10 cellular contexts compared by ENCODE assay signal in the genomic region with DNA sequence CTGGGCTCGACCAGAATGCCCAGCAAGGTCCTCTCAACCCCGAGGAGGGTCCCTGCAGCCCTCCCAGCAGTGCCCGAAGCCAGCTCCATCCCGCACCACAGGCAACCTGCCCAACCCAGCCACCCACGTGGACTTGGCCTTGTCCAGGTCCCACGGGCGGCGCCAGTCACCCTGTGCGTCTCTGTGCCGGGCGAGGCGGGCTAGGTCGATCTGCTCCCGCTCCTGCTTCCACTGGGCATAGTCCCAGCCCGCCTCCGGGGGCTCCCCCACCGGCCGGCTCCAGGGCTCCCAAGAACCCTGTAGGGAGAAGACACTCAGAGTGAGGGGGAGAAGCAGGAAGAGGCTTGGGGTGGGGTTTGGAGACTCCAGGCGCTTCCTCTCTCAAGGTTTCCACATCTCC. TPM values are rescaled to one million over a fixed set of nuclear protein-coding genes. Genes with fewer than 3 reads are reported as not detected.
A peak's percentile ranks its signal among the peaks of the same experiment; 100 is the strongest.
DNase-seq lines count a peak whose midpoint lies in the region; ATAC-seq and TF ChIP-seq lines count a peak whose summit lies in the region.
"Had no signal": no experiment of that assay in that cellular context is flagged by ENCODE, and none has a peak within 500 bp of the region (broad histone marks: within the 10 kb centered on the region; RNA-seq: fewer than 3 reads in every experiment).

No MANE protein-coding gene starts in this region.

- no peak overlapping the region for H3K27ac Mint-ChIP-seq in endothelial cell (ENCODE audit: unreplicated experiment)
- H3K27ac Mint-ChIP-seq: activated T-helper 17 cell treated with anti-CD3 and anti-CD28 coated beads, Interleukin-2, amount 50 U/mL, for 72 hours had no signal

- CTCF ChIA-PET in A673 (lab: Charles Lee) = interaction anchor here (1.1 to 4.0 kb wide), 3 partner anchors 9 to 59 kb away, joined by 3 to 25 read pairs (median 14); partner anchors contain the start of gene INAFM2

- POLR2A ChIA-PET in A673 (lab: Charles Lee; ENCODE audit: low non-redundant PET) = no interaction called here

- peaks cover 10% of the 10 kb centered on the region for H3K27me3 Mint-ChIP-seq in endothelial cell (ENCODE audit: unreplicated experiment)
- H3K27me3 Mint-ChIP-seq: activated T-helper 17 cell treated with anti-CD3 and anti-CD28 coated beads, Interleukin-2, amount 50 U/mL, for 72 hours had no signal

- intact Hi-C loops in A673 (cut with micrococcal nuclease; ENCODE audit: unreplicated experiment) = no loop called here
- intact Hi-C loops in psoas muscle (cut with DNase I) = no loop called here

- H3K9ac ChIP-seq in Karpas-422 (ENCODE audit: low read length) (no peak overlapping the region), duodenal mucosa (ENCODE audit: low read depth in 1 of 2, low read length in 2 of 2) (peak overlapping the region; percentile 18 to 29)

- no peak overlapping the region for H2AFZ ChIP-seq in Karpas-422 (ENCODE audit: low read length)

- H3K4me3 ChIP-seq in A673 (ENCODE audit: low read depth, low read length, poor library complexity, severe bottlenecking) (no peak overlapping the region), Karpas-422 (ENCODE audit: low read length) (no peak overlapping the region), duodenal mucosa (ENCODE audit: low read depth in 1 of 2, low read length in 2 of 2) (no peak overlapping the region), psoas muscle (peak overlapping the region; percentile 66)
- H3K4me3 ChIP-seq: cardiac muscle cell had no signal

- DNase-seq in A673 (ENCODE audit: low spot score) (no peak), Karpas-422 (no peak), psoas muscle (peak in 1 of 2 donors; percentile 57), endothelial cell (ENCODE audit: low spot score) (no peak), DMS153 treated with DMSO at 0.1 percent for 48 hours (lab: John Stamatoyannopoulos, UW; ENCODE audit: unreplicated experiment) (no peak)
- DNase-seq in effector CD4-positive, alpha-beta T cell = no peak

- H3K9me3 Mint-ChIP-seq in endothelial cell (ENCODE audit: unreplicated experiment) = no peaks in the 10 kb centered on the region
- H3K9me3 Mint-ChIP-seq: activated T-helper 17 cell treated with anti-CD3 and anti-CD28 coated beads, Interleukin-2, amount 50 U/mL, for 72 hours had no signal

- H3K36me3 ChIP-seq in A673 (ENCODE audit: insufficient read depth, low read length, poor library complexity, severe bottlenecking) (no peaks in the 10 kb centered on the region), Karpas-422 (ENCODE audit: insufficient read depth, low read length) (no peaks in the 10 kb centered on the region), duodenal mucosa (ENCODE audit: control insufficient read depth in 1 of 2, insufficient read depth in 2 of 2, low read length in 2 of 2) (no peaks in the 10 kb centered on the region), psoas muscle (ENCODE audit: insufficient read depth in 1 of 2, low read depth in 1 of 2) (peaks cover 0 to 29% of the 10 kb centered on the region in 2 donors)
- H3K36me3 ChIP-seq: cardiac muscle cell had no signal

- H3K27me3 ChIP-seq in A673 (replicated peaks; ENCODE audit: insufficient read depth, low read depth, low read length, poor library complexity) (no peaks in the 10 kb centered on the region), Karpas-422 (ENCODE audit: low read length) (no peaks in the 10 kb centered on the region), duodenal mucosa (ENCODE audit: control insufficient read depth in 1 of 2, insufficient read depth in 2 of 2, low read length in 2 of 2) (no peaks in the 10 kb centered on the region), psoas muscle (ENCODE audit: insufficient read depth in 3 of 3, low read length in 2 of 3) (no peaks in the 10 kb centered on the region)
- H3K27me3 ChIP-seq: cardiac muscle cell had no signal

- H3K9me3 ChIP-seq in A673 (ENCODE audit: low read depth, low read length, poor library complexity, severe bottlenecking) (no peaks in the 10 kb centered on the region), Karpas-422 (ENCODE audit: low read length) (no peaks in the 10 kb centered on the region), duodenal mucosa (ENCODE audit: control insufficient read depth in 1 of 2, low read length in 2 of 2) (no peaks in the 10 kb centered on the region), psoas muscle (no peaks in the 10 kb centered on the region)

- no peaks in the 10 kb centered on the region for H3K79me2 ChIP-seq in Karpas-422 (ENCODE audit: low read length)

- H3K4me1 ChIP-seq in A673 (ENCODE audit: insufficient read depth, low read length, poor library complexity, severe bottlenecking) (peaks cover 77% of the 10 kb centered on the region), Karpas-422 (ENCODE audit: low read length) (peaks cover 27% of the 10 kb centered on the region), duodenal mucosa (ENCODE audit: control insufficient read depth in 1 of 2, insufficient read depth in 2 of 2, low read length in 2 of 2) (peaks cover 62 to 66% of the 10 kb centered on the region in 2 donors), psoas muscle (peaks cover 82% of the 10 kb centered on the region)

- no TSS peak for BruUV-seq in A673 (replicated peaks; lab: Mats Ljungman, UMichigan)

- H3K36me3 Mint-ChIP-seq in endothelial cell (ENCODE audit: low read depth, unreplicated experiment) = no peaks in the 10 kb centered on the region

- ATAC-seq in psoas muscle (no peak), HG03342 (IDR thresholded peaks at IDR 0.05; ENCODE audit: unreplicated experiment) (no peak)

- no peak overlapping the region for H3K4me3 Mint-ChIP-seq in endothelial cell (ENCODE audit: unreplicated experiment)
- H3K4me3 Mint-ChIP-seq: activated T-helper 17 cell treated with anti-CD3 and anti-CD28 coated beads, Interleukin-2, amount 50 U/mL, for 72 hours had no signal

- H3K9me2 ChIP-seq in Karpas-422 (replicated peaks; ENCODE audit: insufficient read depth, low read length) = no peaks in the 10 kb centered on the region

- H3K4me1 Mint-ChIP-seq in endothelial cell (ENCODE audit: unreplicated experiment) = peaks cover 27% of the 10 kb centered on the region

- WGBS in psoas muscle, 3 donors = 51 to 65% (median 53%) methylated on average over 19 of the region's 19 CpGs

- H3K4me2 ChIP-seq in Karpas-422 (ENCODE audit: low read depth, low read length, poor library complexity, severe bottlenecking) = peak overlapping the region; percentile 18

- H4K20me1 ChIP-seq in Karpas-422 (ENCODE audit: insufficient read depth, low read depth, low read length) = no peaks in the 10 kb centered on the region

- TF ChIP-seq CTCF in A673 (conservative IDR thresholded peaks at IDR 0.05; ENCODE audit: low read depth, low read length) = no peak
- no peak for TF ChIP-seq CTCF in psoas muscle (IDR thresholded peaks at IDR 0.05)
- TF ChIP-seq CTCF in endothelial cell (IDR thresholded peaks at IDR 0.05; ENCODE audit: unreplicated experiment) = no peak

- H3K27ac ChIP-seq in A673 (ENCODE audit: low read depth, low read length, poor library complexity, severe bottlenecking) (peak overlapping the region; percentile 30), Karpas-422 (ENCODE audit: low read length) (no peak overlapping the region), duodenal mucosa (ENCODE audit: low read depth, low read length) (no peak overlapping the region), psoas muscle (peak overlapping the region; percentile 93)
- H3K27ac ChIP-seq: cardiac muscle cell had no signal

RNA-seq across cellular contexts. Expression of gene CCDC9B, which starts 3.1 kb away (rescaled TPM):
- 8.6 and 8.9 TPM in 2 replicates for total RNA-seq in A673 (2021)
- total RNA-seq in Karpas-422 (2014; rRNA removed; shearing (Covaris generic); ENCODE audit: low replicate concordance) = 1.2 and 3.1 TPM in 2 replicates
- 100 to 1,000 TPM in 3 of 4 donors, 10 to 100 TPM in 1; 87.0 to 161 (median 129) TPM for total RNA-seq in psoas muscle
- polyA plus RNA-seq in psoas muscle = 10 to 100 TPM; 14.5 to 50.5 (median 23.2) TPM
- total RNA-seq in endothelial cell (ENCODE audit: unreplicated experiment) = 0.92 TPM

RNA-seq across cellular contexts. Expression of gene PHGR1, which starts 13.2 kb away (rescaled TPM):
- total RNA-seq in A673 (2021) (not detected in 2 replicates), psoas muscle (not detected), endothelial cell (ENCODE audit: unreplicated experiment) (not detected)
- total RNA-seq in Karpas-422 (2014; rRNA removed; shearing (Covaris generic); ENCODE audit: low replicate concordance) = not detected in 2 replicates
- 1 to 10 TPM in 2 of 3 donors, under 1 TPM in 1; 0.49 to 4.8 (median 1.4) TPM for polyA plus RNA-seq in psoas muscle
- total RNA-seq: activated T-helper 17 cell treated with anti-CD3 and anti-CD28 coated beads, Interleukin-2, amount 50 U/mL, for 72 hours; cardiac muscle cell had no signal
- polyA plus RNA-seq: cardiac muscle cell had no signal

RNA-seq across cellular contexts. Expression of gene INAFM2, which starts 14.1 kb away (rescaled TPM):
- 14.5 and 15.6 TPM in 2 replicates for total RNA-seq in A673 (2021)
- total RNA-seq in Karpas-422 (2014; rRNA removed; shearing (Covaris generic); ENCODE audit: low replicate concordance) = 5.8 and 9.2 TPM in 2 replicates
- total RNA-seq in psoas muscle = 10 to 100 TPM; 22.3 to 32.4 (median 28.9) TPM
- 10 to 100 TPM in 1 of 3 donors, 1 to 10 TPM in 2; 5.8 to 14.5 (median 7.9) TPM for polyA plus RNA-seq in psoas muscle
- total RNA-seq in endothelial cell (ENCODE audit: unreplicated experiment) = 17.7 TPM

RNA-seq across cellular contexts. Expression of gene DISP2, which starts 20.4 kb away (rescaled TPM):
- total RNA-seq in A673 (2021) (0.62 and 1.3 TPM in 2 replicates), psoas muscle (1 to 10 TPM in 1 of 4 donors, under 1 TPM in 3; 0.05 to 2.4 (median 0.72) TPM), endothelial cell (ENCODE audit: unreplicated experiment) (3.6 TPM)
- 0.07 and 2.6 TPM in 2 replicates for total RNA-seq in Karpas-422 (2014; rRNA removed; shearing (Covaris generic); ENCODE audit: low replicate concordance)
- under 1 TPM; 0.42 to 0.79 (median 0.52) TPM for polyA plus RNA-seq in psoas muscle

RNA-seq across cellular contexts. Expression of gene PLCB2, which starts 29.9 kb away (rescaled TPM):
- total RNA-seq in A673 (2021) = 5.6 and 6.6 TPM in 2 replicates
- total RNA-seq in Karpas-422 (2014; rRNA removed; shearing (Covaris generic); ENCODE audit: low replicate concordance) = 4.3 and 8.7 TPM in 2 replicates
- total RNA-seq in psoas muscle = 1 to 10 TPM; 1.7 to 4.6 (median 3.5) TPM
- polyA plus RNA-seq in psoas muscle = 1 to 10 TPM in 2 of 3 donors, under 1 TPM in 1; 0.73 to 2.0 (median 1.6) TPM
- total RNA-seq in endothelial cell (ENCODE audit: unreplicated experiment) = 71.3 TPM

Comparison
In these comparisons a context has a peak if more than half of its experiments do, and no peak if none do; other contexts are left out.
1. H3K27ac ChIP-seq: peak in A673 (single experiment) and psoas muscle (single experiment); none in Karpas-422 (single experiment) and duodenal mucosa (single experiment).